In the genomic region with DNA sequence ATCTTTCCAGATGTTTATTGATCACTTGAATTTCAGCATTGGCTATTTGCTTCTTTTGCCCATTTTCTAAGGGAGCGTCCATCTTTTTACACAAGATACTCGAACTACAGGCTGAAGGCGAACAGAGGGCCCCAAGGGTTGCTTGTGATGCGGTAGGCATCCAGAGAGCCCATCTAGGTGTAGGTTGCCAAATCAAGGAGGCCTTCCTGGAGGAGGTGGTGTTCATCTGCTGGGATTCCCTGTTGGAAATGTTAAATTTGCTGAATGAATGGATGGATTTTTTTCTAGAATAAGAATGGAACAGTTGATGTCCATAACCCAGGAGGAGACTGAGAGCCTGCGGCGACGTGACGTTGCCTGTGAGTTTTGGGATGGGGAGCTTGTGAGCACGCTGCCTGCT, we compare ENCODE assay signal across 2 cellular contexts.
A peak's percentile ranks its signal among the peaks of the same experiment; 100 is the strongest.
TF ChIP-seq lines count a peak whose summit lies in the region.

No MANE protein-coding gene starts in this region.

TF ChIP-seq in HepG2, 621 proteins besides CTCF, POLR2A, EP300 and RAD21:
- TF ChIP-seq ZFP36 (IDR thresholded peaks at IDR 0.05; ENCODE audit: borderline replicate concordance, low read depth, low read length, partially characterized antibody) (peak; percentile 70), ZNF44 (CRISPR knock-in tag; IDR thresholded peaks at IDR 0.05) (no peak)

TF ChIP-seq in K562, 482 proteins besides CTCF, POLR2A, EP300 and RAD21:
- TF ChIP-seq RBM25 (IDR thresholded peaks at IDR 0.05; ENCODE audit: low read depth, low read length, severe bottlenecking) (peak; percentile 78), MCM7 (IDR thresholded peaks at IDR 0.05) (no peak), BCOR (IDR thresholded peaks at IDR 0.05) (peak; percentile 59; the same call in 1 of the 2 replicates), POLR2B (IDR thresholded peaks at IDR 0.05; ENCODE audit: low read depth, partially characterized antibody) (no peak), ZFP36 (IDR thresholded peaks at IDR 0.05; ENCODE audit: low read depth, low read length, partially characterized antibody) (peak; percentile 98), ZNF436 (CRISPR knock-in tag; IDR thresholded peaks at IDR 0.05) (peak; percentile 68; the same call in 1 of the 2 replicates)
